In the genomic region with DNA sequence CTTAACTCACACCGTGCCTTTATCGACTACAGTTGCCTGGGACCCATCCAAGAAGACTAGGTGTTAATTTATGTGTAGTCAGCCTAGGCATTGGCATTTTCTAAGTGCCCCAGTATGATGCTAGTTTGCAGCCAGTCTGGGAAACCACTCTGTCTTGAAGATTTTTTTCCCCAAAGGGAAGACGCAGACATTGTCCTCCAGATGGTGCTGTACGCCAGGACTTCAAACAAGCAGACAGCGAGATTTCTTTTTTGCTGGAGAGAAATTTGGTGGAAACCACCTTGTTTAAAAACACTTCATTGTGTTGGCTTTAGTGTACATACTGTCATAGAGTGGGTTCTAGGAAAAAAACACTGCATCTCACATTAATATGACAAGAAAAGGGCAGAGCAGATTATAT, we compare ENCODE assay signal across 8 cellular contexts. TPM values are rescaled to one million over a fixed set of nuclear protein-coding genes. Genes with fewer than 3 reads are reported as not detected.
DNase-seq lines count a peak whose midpoint lies in the region; ATAC-seq and TF ChIP-seq lines count a peak whose summit lies in the region.

No MANE protein-coding gene starts in this region.

- ATAC-seq in mucosa of descending colon (peak; percentile 48), GM21526 (IDR thresholded peaks at IDR 0.05; ENCODE audit: low FRiP score, unreplicated experiment) (no peak), left lobe of liver (no peak), GM21515 (IDR thresholded peaks at IDR 0.05; ENCODE audit: unreplicated experiment) (no peak)

- TF ChIP-seq CTCF in AG04450 (IDR thresholded peaks at IDR 0.05; ENCODE audit: low read depth, low read length) (peak; percentile 60), GM06990 (IDR thresholded peaks at IDR 0.05; ENCODE audit: insufficient read depth, low read length, poor library complexity, severe bottlenecking) (peak; percentile 64), mucosa of descending colon (IDR thresholded peaks at IDR 0.05) (no peak)

- H3K4me3 ChIP-seq in AG04450 (ENCODE audit: low read depth, low read length) (no peak overlapping the region), GM06990 (replicated peaks; ENCODE audit: low read depth, low read length) (no peak overlapping the region), mucosa of descending colon (no peak overlapping the region)

- intact Hi-C loops in mucosa of descending colon (cut with DNase I, micrococcal nuclease), result no loop called here

- H3K27me3 ChIP-seq in AG04450 (ENCODE audit: control insufficient read depth, insufficient read depth, low read length), result no peaks in the 10 kb centered on the region
- H3K27me3 ChIP-seq in GM06990 (replicated peaks; ENCODE audit: control insufficient read depth, insufficient read depth, low read length), result no peaks in the 10 kb centered on the region

- no peak overlapping the region for H3K27ac ChIP-seq in AG04450 (ENCODE audit: low read depth, low read length)

- H3K9me3 ChIP-seq in AG04450 (ENCODE audit: control insufficient read depth, insufficient read depth, low read length), result no peaks in the 10 kb centered on the region
- no peaks in the 10 kb centered on the region for H3K9me3 ChIP-seq in mucosa of descending colon

- CTCF ChIA-PET in AG04450 (lab: Charles Lee), result interaction anchor here (0.9 kb wide), 1 partner anchor 14 kb away, joined by 3 read pairs; no protein-coding TSS in a partner anchor

- POLR2A ChIA-PET in AG04450 (lab: Yijun Ruan, JAX), result no interaction called here

- H3K36me3 ChIP-seq in GM06990 (ENCODE audit: control insufficient read depth, insufficient read depth, low read length) (no peaks in the 10 kb centered on the region), mucosa of descending colon (ENCODE audit: low read depth) (no peaks in the 10 kb centered on the region)

- H3K4me1 ChIP-seq in mucosa of descending colon (ENCODE audit: low read depth), result no peaks in the 10 kb centered on the region

- DNase-seq in AG04450 (ENCODE audit: low read depth, low spot score), result peak; percentile 15
- no peak for DNase-seq in GM06990 (ENCODE audit: extremely low read depth, insufficient read length)
- DNase-seq in NCI-H1417 (lab: John Stamatoyannopoulos, UW), result peak; percentile 22 to 68 (median 50)
- DNase-seq in amniotic epithelial cell (ENCODE audit: low read depth), result peak; percentile 49
- peak in 1 of 3 donors; percentile 21 for DNase-seq in mucosa of descending colon
- DNase-seq in left lobe of liver (ENCODE audit: low spot score), result no peak

RNA-seq across cellular contexts. Expression of a gene that starts 30.0 kb away (rescaled TPM):
- 0.11 and 0.35 TPM in 2 replicates for polyA plus RNA-seq in AG04450 (2011; rRNA removed)
- polyA minus RNA-seq in AG04450 (2011; rRNA and poly(A)+ RNA removed), result 0.23 and 0.78 TPM in 2 replicates
- 10 to 100 TPM in 1 of 3 donors, 1 to 10 TPM in 2; 5.9 to 18.2 (median 8.1) TPM for total RNA-seq in mucosa of descending colon
- total RNA-seq in left lobe of liver, result 62.2 TPM

RNA-seq across cellular contexts. Expression of a gene that starts 35.4 kb away (rescaled TPM):
- 0.04 TPM in 1 of 2 replicates, not detected in the other for polyA plus RNA-seq in AG04450 (2011; rRNA removed)
- not detected in 2 replicates for polyA minus RNA-seq in AG04450 (2011; rRNA and poly(A)+ RNA removed)
- 1 to 10 TPM in 2 of 3 donors, under 1 TPM in 1; 0.36 to 5.8 (median 1.8) TPM for total RNA-seq in mucosa of descending colon
- 53.1 TPM for total RNA-seq in left lobe of liver

Comparison
In these comparisons a context has a peak if more than half of its experiments do, and no peak if none do; other contexts are left out.
1. DNase-seq: peak in AG04450 (single experiment), NCI-H1417 (3 of 3) and amniotic epithelial cell (single experiment); none in GM06990 (single experiment) and left lobe of liver (single experiment).